Comparison of ENCODE assay signal across 8 cellular contexts in the genomic region with DNA sequence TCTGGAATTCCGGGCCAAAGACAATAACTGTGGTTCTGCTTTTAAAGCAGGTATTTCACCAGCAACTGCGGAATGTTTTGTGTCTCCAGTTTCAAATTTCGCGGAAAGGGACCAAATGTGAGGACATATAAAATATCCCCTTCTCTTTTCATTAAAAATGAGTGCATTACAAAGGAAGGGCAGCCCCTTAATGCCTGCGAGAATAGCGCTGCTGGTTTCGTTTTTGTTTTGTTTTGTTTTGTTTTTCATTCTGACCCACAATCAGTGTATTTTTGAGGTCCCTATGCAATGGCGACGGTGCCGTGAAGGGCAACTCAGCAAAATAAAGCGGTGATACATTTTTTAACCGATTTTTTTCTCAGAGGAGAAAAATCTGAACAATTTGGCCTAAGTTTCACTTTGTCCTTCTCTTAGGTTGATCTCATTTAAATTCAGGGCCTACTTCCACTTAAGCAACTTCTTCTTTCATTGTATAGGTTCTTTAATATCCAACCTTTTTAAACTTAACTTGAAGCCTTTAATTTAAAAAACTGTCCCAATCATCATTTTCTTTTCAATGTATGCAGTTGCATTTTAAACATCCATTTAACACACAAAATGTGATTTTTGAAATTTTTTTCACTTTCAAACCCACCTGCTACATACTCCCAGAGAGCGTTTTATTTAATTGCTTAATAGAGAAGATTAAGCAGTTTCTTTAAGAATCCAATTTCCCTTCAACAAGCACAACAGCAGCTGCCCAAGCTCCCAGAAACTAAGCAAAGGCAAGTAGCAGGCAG. TPM values are rescaled to one million over a fixed set of nuclear protein-coding genes. Genes with fewer than 3 reads are reported as not detected.
DNase-seq lines count a peak whose midpoint lies in the region; ATAC-seq and TF ChIP-seq lines count a peak whose summit lies in the region.

No MANE protein-coding gene starts in this region.

- no peaks in the 10 kb centered on the region for H3K27me3 ChIP-seq in CD4-positive, alpha-beta memory T cell (ENCODE audit: insufficient read depth, low read length)
- H3K27me3 ChIP-seq in skeletal muscle satellite cell (ENCODE audit: control insufficient read depth, insufficient read depth, low read length): no peaks in the 10 kb centered on the region

- peak overlapping the region; percentile 94 to 100 (median 99) for H3K27ac Mint-ChIP-seq in CD4-positive, alpha-beta memory T cell

- H3K9me3 ChIP-seq in CD4-positive, alpha-beta memory T cell (ENCODE audit: control insufficient read depth in 1 of 2, low read length in 2 of 2): no peaks in the 10 kb centered on the region
- no peaks in the 10 kb centered on the region for H3K9me3 ChIP-seq in skeletal muscle satellite cell (replicated peaks; ENCODE audit: low read length)

- CTCF ChIA-PET in CD4-positive, alpha-beta memory T cell (lab: Charles Lee; ENCODE audit: partially characterized antibody): interaction anchor here (1.1 kb wide), 1 partner anchor 105 kb away, joined by 6 read pairs; no protein-coding TSS in a partner anchor

- DNase-seq in CD4-positive, alpha-beta memory T cell: no peak
- no peak for DNase-seq in foreskin fibroblast
- DNase-seq in activated gamma-delta T cell (lab: John Stamatoyannopoulos, UW): no peak
- DNase-seq in NCI-H1694 (lab: John Stamatoyannopoulos, UW): no peak

- peaks cover 18% of the 10 kb centered on the region for H3K4me1 ChIP-seq in CD4-positive, alpha-beta memory T cell (ENCODE audit: insufficient read depth, low read length)
- peaks cover 17% of the 10 kb centered on the region for H3K4me1 ChIP-seq in skeletal muscle satellite cell (ENCODE audit: control insufficient read depth, insufficient read depth, low read length)

- peak overlapping the region; percentile 99 for H3K9ac ChIP-seq in skeletal muscle satellite cell (ENCODE audit: low read depth, low read length)

- peak overlapping the region; percentile 97 for H3K4me2 ChIP-seq in skeletal muscle satellite cell (ENCODE audit: low read length)

- POLR2A ChIA-PET in CD4-positive, alpha-beta memory T cell (lab: Charles Lee; ENCODE audit: partially characterized antibody): interaction anchor here (0.6 to 14.7 kb wide), 16 partner anchors 9 to 181 kb away, joined by 3 to 452 read pairs (median 20); no protein-coding TSS in a partner anchor

- no peaks in the 10 kb centered on the region for H3K36me3 ChIP-seq in CD4-positive, alpha-beta memory T cell (ENCODE audit: insufficient read depth, low read length)
- no peaks in the 10 kb centered on the region for H3K36me3 ChIP-seq in skeletal muscle satellite cell (ENCODE audit: insufficient read depth, low read length)

- intact Hi-C loops in CD4-positive, alpha-beta memory T cell (cut with micrococcal nuclease): loop anchor here (2.0 to 10.0 kb wide), 2 partner anchors 113 to 587 kb away; a partner anchor contains a TSS

- peak overlapping the region; percentile 99 for H3K27ac ChIP-seq in CD4-positive, alpha-beta memory T cell (ENCODE audit: low read depth, low read length)

- H3K27me3 Mint-ChIP-seq in CD4-positive, alpha-beta memory T cell: peaks cover 0 to 7% of the 10 kb centered on the region in 2 donors

- ATAC-seq in GM19324 (IDR thresholded peaks at IDR 0.05; ENCODE audit: low FRiP score, unreplicated experiment) (peak; percentile 24), HG03196 (IDR thresholded peaks at IDR 0.05; ENCODE audit: unreplicated experiment) (peak; percentile 30)

- TF ChIP-seq CTCF in WI38 (IDR thresholded peaks at IDR 0.05; ENCODE audit: low read depth, low read length) (no peak), foreskin fibroblast (IDR thresholded peaks at IDR 0.05; ENCODE audit: low read depth, low read length) (no peak)

- peaks cover 0 to 22% of the 10 kb centered on the region in 2 donors for H3K36me3 Mint-ChIP-seq in CD4-positive, alpha-beta memory T cell

- peaks cover 0 to 7% (median 0%) of the 10 kb centered on the region in 8 donors for H3K9me3 Mint-ChIP-seq in CD4-positive, alpha-beta memory T cell

- peak overlapping the region; percentile 61 to 92 for H3K4me3 ChIP-seq in CD4-positive, alpha-beta memory T cell (ENCODE audit: low read length in 2 of 2)
- H3K4me3 ChIP-seq in WI38 (ENCODE audit: low read depth, low read length) (peak overlapping the region; percentile 95), foreskin fibroblast (ENCODE audit: low read depth in 1 of 2, low read length in 2 of 2) (peak overlapping the region; percentile 88 to 94), skeletal muscle satellite cell (ENCODE audit: low read length) (peak overlapping the region; percentile 98)

- H3K4me1 Mint-ChIP-seq in CD4-positive, alpha-beta memory T cell: peaks cover 16 to 42% (median 24%) of the 10 kb centered on the region in 4 donors

- peak overlapping the region; percentile 83 to 95 (median 88) for H3K4me3 Mint-ChIP-seq in CD4-positive, alpha-beta memory T cell

RNA-seq across cellular contexts. Expression of a gene that starts 2.9 kb away (rescaled TPM):
- 10 to 100 TPM; 90.6 to 92.7 TPM for total RNA-seq in CD4-positive, alpha-beta memory T cell
- polyA plus RNA-seq in CD4-positive, alpha-beta memory T cell: 10 to 100 TPM in 1 of 2 donors, 1 to 10 TPM in 1; 5.0 to 22.9 TPM
- 10.9 and 12.2 TPM in 2 replicates for total RNA-seq in skeletal muscle satellite cell (2012; rRNA removed)
